In genomic region chr3:46674031-46674592, GRCh38 we compare ENCODE assay signal across 17 cellular contexts. TPM values are rescaled to one million over a fixed set of nuclear protein-coding genes. Genes with fewer than 3 reads are reported as not detected.
DNase-seq lines count a peak whose midpoint lies in the region; TF ChIP-seq lines count a peak whose summit lies in the region.
"Had no signal": no experiment of that assay in that cellular context is flagged by ENCODE, and none has a peak within 500 bp of the region (broad histone marks: within the 10 kb centered on the region; RNA-seq: fewer than 3 reads in every experiment).

No MANE protein-coding gene starts in this region.

- H3K36me3 Mint-ChIP-seq in neural crest cell (ENCODE audit: low read depth) = no peaks in the 10 kb centered on the region
- H3K36me3 Mint-ChIP-seq: immature natural killer cell had no signal

- H3K27ac Mint-ChIP-seq in neural crest cell (ENCODE audit: unreplicated experiment) = no peak overlapping the region
- H3K27ac Mint-ChIP-seq: activated CD4-positive, alpha-beta T cell treated with anti-CD3 and anti-CD28 coated beads, Interleukin-2, amount 10 ng/mL, durations not matched to agents 24 days and 14 days; immature natural killer cell had no signal

- H3K79me2 ChIP-seq in Karpas-422 (ENCODE audit: low read length) = no peaks in the 10 kb centered on the region

- no peak overlapping the region for H3K4me3 ChIP-seq in Karpas-422 (ENCODE audit: low read length)
- H3K4me3 ChIP-seq in choroid plexus epithelial cell (ENCODE audit: low read depth, low read length) = no peak overlapping the region
- H3K4me3 ChIP-seq: SJCRH30 had no signal

- H2AFZ ChIP-seq in Karpas-422 (ENCODE audit: low read length) = no peak overlapping the region

- no peak overlapping the region for H3K27ac ChIP-seq in Karpas-422 (ENCODE audit: low read length)
- H3K27ac ChIP-seq: epithelial cell of prostate, SJCRH30 had no signal

- TF ChIP-seq CTCF in choroid plexus epithelial cell (conservative IDR thresholded peaks at IDR 0.05; ENCODE audit: low read depth, low read length) = peak; percentile 41
- TF ChIP-seq CTCF in neural crest cell (conservative IDR thresholded peaks at IDR 0.05) = peak; percentile 34

- no peak overlapping the region for H3K4me3 Mint-ChIP-seq in neural crest cell
- H3K4me3 Mint-ChIP-seq: activated CD4-positive, alpha-beta T cell treated with anti-CD3 and anti-CD28 coated beads, Interleukin-2, amount 10 ng/mL, durations not matched to agents 24 days and 14 days; immature natural killer cell had no signal

- H3K4me1 Mint-ChIP-seq in neural crest cell = no peaks in the 10 kb centered on the region
- H3K4me1 Mint-ChIP-seq: activated CD4-positive, alpha-beta T cell treated with anti-CD3 and anti-CD28 coated beads, Interleukin-2, amount 10 ng/mL, durations not matched to agents 24 days and 14 days; immature natural killer cell had no signal

- H3K9me2 ChIP-seq in Karpas-422 (replicated peaks; ENCODE audit: insufficient read depth, low read length) = no peaks in the 10 kb centered on the region

- no peaks in the 10 kb centered on the region for H3K27me3 ChIP-seq in Karpas-422 (ENCODE audit: low read length)
- H3K27me3 ChIP-seq: SJCRH30 had no signal

- H3K9me3 ChIP-seq in Karpas-422 (ENCODE audit: low read length) = no peaks in the 10 kb centered on the region
- H3K9me3 ChIP-seq: SJCRH30 had no signal

- H4K20me1 ChIP-seq in Karpas-422 (ENCODE audit: insufficient read depth, low read depth, low read length) = no peaks in the 10 kb centered on the region; the same call in 1 of the 2 replicates

- no peak overlapping the region for H3K4me2 ChIP-seq in Karpas-422 (ENCODE audit: low read depth, low read length, poor library complexity, severe bottlenecking)

- no peaks in the 10 kb centered on the region for H3K9me3 Mint-ChIP-seq in neural crest cell
- H3K9me3 Mint-ChIP-seq: activated CD4-positive, alpha-beta T cell treated with anti-CD3 and anti-CD28 coated beads, Interleukin-2, amount 10 ng/mL, durations not matched to agents 24 days and 14 days; immature natural killer cell had no signal

- DNase-seq in DMS 273 (lab: John Stamatoyannopoulos, UW; ENCODE audit: unreplicated experiment) (peak; percentile 11), DMS 273 treated with DMSO at 0.1 percent for 48 hours (lab: John Stamatoyannopoulos, UW) (no peak), Karpas-422 (peak; percentile 51), choroid plexus epithelial cell (ENCODE audit: low read depth) (no peak), neural crest cell (ENCODE audit: low read depth, low spot score) (no peak), HT-29 (ENCODE audit: low spot score) (no peak), RKO (ENCODE audit: low spot score) (no peak), activated gamma-delta T cell treated with Interleukin-2 at 50 U/mL for 16 hours (no peak)
- DNase-seq: activated CD4-positive, alpha-beta T cell treated with anti-CD3 and anti-CD28 coated beads, Interleukin-2, amount 10 ng/mL, durations not matched to agents 24 days and 14 days; immature natural killer cell; NCI-H187; SJCRH30; stimulated activated CD4-positive, alpha-beta T cell treated with anti-CD3 and anti-CD28 coated beads, Interleukin-4, amount 100 ng/mL, for 24 hours had no signal

- H3K4me1 ChIP-seq in Karpas-422 (ENCODE audit: low read length) = no peaks in the 10 kb centered on the region
- H3K4me1 ChIP-seq: SJCRH30 had no signal

- no peaks in the 10 kb centered on the region for H3K36me3 ChIP-seq in Karpas-422 (ENCODE audit: insufficient read depth, low read length)
- H3K36me3 ChIP-seq: SJCRH30 had no signal

- no peaks in the 10 kb centered on the region for H3K27me3 Mint-ChIP-seq in neural crest cell (ENCODE audit: low read depth)
- H3K27me3 Mint-ChIP-seq: activated CD4-positive, alpha-beta T cell treated with anti-CD3 and anti-CD28 coated beads, Interleukin-2, amount 10 ng/mL, durations not matched to agents 24 days and 14 days had no signal

- H3K9ac ChIP-seq in Karpas-422 (ENCODE audit: low read length) = no peak overlapping the region

RNA-seq across cellular contexts. Expression of gene ALS2CL, which starts 19.4 kb away (rescaled TPM):
- total RNA-seq in Karpas-422 (2014; rRNA removed; shearing (Covaris generic); ENCODE audit: low replicate concordance) = not detected in 2 replicates
- total RNA-seq in neural crest cell = 0.16 and 0.26 TPM in 2 replicates
- total RNA-seq in HT-29 (2014; rRNA removed; shearing (Covaris generic)) = 13.2 and 14.9 TPM in 2 replicates

RNA-seq across cellular contexts. Expression of gene TMIE, which starts 27.1 kb away (rescaled TPM):
- not detected in 2 replicates for total RNA-seq in Karpas-422 (2014; rRNA removed; shearing (Covaris generic); ENCODE audit: low replicate concordance)
- total RNA-seq in neural crest cell = 0.30 TPM in 1 of 2 replicates, not detected in the other
- total RNA-seq in HT-29 (2014; rRNA removed; shearing (Covaris generic)) = 0.16 and 0.18 TPM in 2 replicates
- total RNA-seq: A172; activated CD4-positive, alpha-beta T cell treated with anti-CD3 and anti-CD28 coated beads, Interleukin-2, amount 10 ng/mL, durations not matched to agents 24 days and 14 days; G401 had no signal

RNA-seq across cellular contexts. Expression of gene PRSS50, which starts 43.6 kb away (rescaled TPM):
- total RNA-seq in Karpas-422 (2014; rRNA removed; shearing (Covaris generic); ENCODE audit: low replicate concordance) = not detected in 2 replicates
- total RNA-seq in neural crest cell = 0.35 and 0.39 TPM in 2 replicates
- total RNA-seq in HT-29 (2014; rRNA removed; shearing (Covaris generic)) = not detected in 2 replicates
- total RNA-seq: A172; activated CD4-positive, alpha-beta T cell treated with anti-CD3 and anti-CD28 coated beads, Interleukin-2, amount 10 ng/mL, durations not matched to agents 24 days and 14 days; G401; SJCRH30; subcutaneous adipose tissue had no signal

Comparison
In these comparisons a context has a peak if more than half of its experiments do, and no peak if none do; other contexts are left out.
1. DNase-seq: peak in DMS 273 (single experiment) and Karpas-422 (single experiment); none in DMS 273 treated with DMSO at 0.1 percent for 48 hours (single experiment), choroid plexus epithelial cell (single experiment), neural crest cell (single experiment), HT-29 (single experiment), RKO (single experiment) and activated gamma-delta T cell treated with Interleukin-2 at 50 U/mL for 16 hours (single experiment).
2. RNA of gene ALS2CL, which starts 19.4 kb away (total RNA-seq): 13.2 to 14.9 TPM in HT-29; 0.16 to 0.26 TPM in neural crest cell and not detected in Karpas-422; every median in the first group is over 10 times any median in the second.